Comparison of ENCODE assay signal across 1 cellular context in genomic region chr2:127154396-127154795, GRCh38.
TF ChIP-seq lines count a peak whose summit lies in the region.

No MANE protein-coding gene starts in this region.

TF ChIP-seq in IMR-90, 13 proteins besides CTCF, POLR2A, EP300 and RAD21 (continued from another document):
- no peak for TF ChIP-seq USF2 (IDR thresholded peaks at IDR 0.05; ENCODE audit: low read depth, low read length)
- TF ChIP-seq CEBPB (IDR thresholded peaks at IDR 0.05; ENCODE audit: low read depth, low read length): no peak
- TF ChIP-seq RFX5 (IDR thresholded peaks at IDR 0.05; ENCODE audit: low read depth, low read length): no peak
- TF ChIP-seq NFE2L2 (IDR thresholded peaks at IDR 0.05; ENCODE audit: low read depth, low read length): no peak
- no peak for TF ChIP-seq ELK1 (IDR thresholded peaks at IDR 0.05; ENCODE audit: borderline replicate concordance, low read depth, low read length)
- TF ChIP-seq RCOR1 (IDR thresholded peaks at IDR 0.05; ENCODE audit: insufficient replicate concordance, low read length): no peak
- TF ChIP-seq MAZ (IDR thresholded peaks at IDR 0.05; ENCODE audit: borderline replicate concordance, low read depth, low read length): no peak
- no peak for TF ChIP-seq BHLHE40 (IDR thresholded peaks at IDR 0.05; ENCODE audit: low read depth, low read length)
- TF ChIP-seq CHD1 (IDR thresholded peaks at IDR 0.05; ENCODE audit: low read depth, low read length): no peak
- no peak for TF ChIP-seq FOS (IDR thresholded peaks at IDR 0.05; ENCODE audit: low read depth, low read length)
- TF ChIP-seq MXI1 (IDR thresholded peaks at IDR 0.05; ENCODE audit: borderline replicate concordance, low read depth, low read length): no peak
